In the genomic region with DNA sequence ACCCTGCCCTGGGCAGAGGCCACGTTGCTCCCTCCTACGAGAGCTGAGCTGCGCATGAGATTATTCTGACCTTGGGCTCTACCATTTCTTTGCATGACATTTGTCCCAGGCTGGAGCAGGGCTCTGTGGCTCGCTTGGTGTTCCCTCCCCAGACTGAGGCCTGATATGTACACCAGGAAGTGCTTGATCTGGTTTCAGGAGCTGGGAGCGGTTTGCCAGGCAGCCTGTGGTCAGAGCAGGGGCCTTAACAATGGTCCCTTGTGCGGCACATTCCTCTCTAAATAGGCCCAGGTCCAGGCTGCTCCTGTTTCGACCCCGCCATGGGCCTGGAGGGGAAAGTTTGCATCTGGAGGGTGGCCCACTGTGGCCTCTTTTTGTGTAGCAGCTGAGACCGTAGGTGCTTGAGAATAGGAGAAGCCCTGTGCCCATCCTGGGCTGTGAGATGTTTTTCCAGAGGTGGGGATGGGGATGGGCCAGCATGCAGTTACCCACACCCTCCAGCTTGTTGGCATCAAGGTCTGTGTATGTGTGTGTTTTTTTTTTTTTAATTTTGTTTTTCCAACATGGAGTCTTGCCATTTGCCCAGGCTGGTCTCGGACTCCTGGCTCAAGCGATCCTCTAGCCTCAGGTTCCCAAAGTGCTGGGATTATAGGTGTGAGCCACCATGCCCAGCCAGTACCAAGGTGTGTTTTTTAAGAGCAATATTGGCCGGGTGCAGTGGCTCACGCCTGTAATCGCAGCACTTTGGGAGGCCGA, we compare ENCODE assay signal across 9 cellular contexts.
DNase-seq lines count a peak whose midpoint lies in the region; ATAC-seq and TF ChIP-seq lines count a peak whose summit lies in the region.
"Had no signal": no experiment of that assay in that cellular context is flagged by ENCODE, and none has a peak within 500 bp of the region (broad histone marks: within the 10 kb centered on the region; RNA-seq: fewer than 3 reads in every experiment).

No MANE protein-coding gene starts in this region.

- no peaks in the 10 kb centered on the region for H3K9me3 ChIP-seq in smooth muscle cell (replicated peaks; ENCODE audit: low read depth)

- peak overlapping the region; percentile 2 for H3K9ac ChIP-seq in smooth muscle cell (ENCODE audit: low read depth)

- H3K27ac ChIP-seq in smooth muscle cell (ENCODE audit: low read depth), result peak overlapping the region; percentile 35
- peak overlapping the region in 1 of 2 donors; percentile 41 for H3K27ac ChIP-seq in coronary artery

- DNase-seq in HFFc6 (no peak), kidney tubule cell (ENCODE audit: low spot score) (peak; percentile 57), smooth muscle cell (lab: John Stamatoyannopoulos, UW; ENCODE audit: unreplicated experiment) (no peak), hypothalamus (lab: John Stamatoyannopoulos, UW) (no peak), coronary artery (ENCODE audit: low spot score) (no peak), GM19238 (ENCODE audit: insufficient read length, low spot score) (no peak)
- DNase-seq in activated T-helper 1 cell treated with anti-CD3 and anti-CD28 coated beads, Interleukin-12 subunit alpha, Interleukin-12 subunit beta, Interleukin-2, Interleukin-4 antibody, amounts not matched to agents 30 ng/mL and 10 ng/mL and 1 ng/mL, durations not matched to agents 14 hours and 24 hours and 36 hours (ENCODE audit: low spot score), result no peak
- DNase-seq: NCI-H2081 had no signal

- H3K79me2 ChIP-seq in smooth muscle cell (ENCODE audit: low read depth), result peaks cover 88% of the 10 kb centered on the region

- 47% methylated on average over 15 of the region's 15 CpGs for WGBS in smooth muscle cell (ENCODE audit: low lambda C conversion rate)

- H3K4me1 Mint-ChIP-seq in HFFc6 (ENCODE audit: low read depth), result peaks cover 68% of the 10 kb centered on the region
- peaks cover 81% of the 10 kb centered on the region for H3K4me1 Mint-ChIP-seq in activated T-helper 1 cell treated with anti-CD3 and anti-CD28 coated beads, Interleukin-12 subunit alpha, Interleukin-12 subunit beta, Interleukin-2, Interleukin-4 antibody, amounts not matched to agents 30 ng/mL and 10 ng/mL and 1 ng/mL, durations not matched to agents 14 hours and 24 hours and 36 hours (ENCODE audit: low read depth)

- no peaks in the 10 kb centered on the region for H3K9me3 Mint-ChIP-seq in HFFc6
- H3K9me3 Mint-ChIP-seq in activated T-helper 1 cell treated with anti-CD3 and anti-CD28 coated beads, Interleukin-12 subunit alpha, Interleukin-12 subunit beta, Interleukin-2, Interleukin-4 antibody, amounts not matched to agents 30 ng/mL and 10 ng/mL and 1 ng/mL, durations not matched to agents 14 hours and 24 hours and 36 hours, result no peaks in the 10 kb centered on the region

- H3K27ac Mint-ChIP-seq in HFFc6, result peak overlapping the region; percentile 76
- peak overlapping the region; percentile 40 for H3K27ac Mint-ChIP-seq in activated T-helper 1 cell treated with anti-CD3 and anti-CD28 coated beads, Interleukin-12 subunit alpha, Interleukin-12 subunit beta, Interleukin-2, Interleukin-4 antibody, amounts not matched to agents 30 ng/mL and 10 ng/mL and 1 ng/mL, durations not matched to agents 14 hours and 24 hours and 36 hours

- no peak overlapping the region for H3K4me3 Mint-ChIP-seq in HFFc6
- H3K4me3 Mint-ChIP-seq in activated T-helper 1 cell treated with anti-CD3 and anti-CD28 coated beads, Interleukin-12 subunit alpha, Interleukin-12 subunit beta, Interleukin-2, Interleukin-4 antibody, amounts not matched to agents 30 ng/mL and 10 ng/mL and 1 ng/mL, durations not matched to agents 14 hours and 24 hours and 36 hours, result no peak overlapping the region

- H3K27me3 Mint-ChIP-seq in HFFc6 (ENCODE audit: insufficient read depth), result peaks cover 10% of the 10 kb centered on the region; the same call in 1 of the 2 replicates
- H3K27me3 Mint-ChIP-seq in activated T-helper 1 cell treated with anti-CD3 and anti-CD28 coated beads, Interleukin-12 subunit alpha, Interleukin-12 subunit beta, Interleukin-2, Interleukin-4 antibody, amounts not matched to agents 30 ng/mL and 10 ng/mL and 1 ng/mL, durations not matched to agents 14 hours and 24 hours and 36 hours (ENCODE audit: insufficient read depth), result no peaks in the 10 kb centered on the region

- H4K20me1 ChIP-seq in smooth muscle cell (ENCODE audit: low read depth), result peaks cover 95% of the 10 kb centered on the region

- H3K36me3 Mint-ChIP-seq in HFFc6 (ENCODE audit: low read depth), result peaks cover 14% of the 10 kb centered on the region; the same call in 1 of the 2 replicates
- H3K36me3 Mint-ChIP-seq in activated T-helper 1 cell treated with anti-CD3 and anti-CD28 coated beads, Interleukin-12 subunit alpha, Interleukin-12 subunit beta, Interleukin-2, Interleukin-4 antibody, amounts not matched to agents 30 ng/mL and 10 ng/mL and 1 ng/mL, durations not matched to agents 14 hours and 24 hours and 36 hours (ENCODE audit: low read depth), result peaks cover 8% of the 10 kb centered on the region

- H3K4me2 ChIP-seq in smooth muscle cell, result peak overlapping the region; percentile 57

- H3K27me3 ChIP-seq in smooth muscle cell (ENCODE audit: low read depth), result no peaks in the 10 kb centered on the region

- H3K36me3 ChIP-seq in smooth muscle cell (ENCODE audit: low read depth), result no peaks in the 10 kb centered on the region

- H3K4me3 ChIP-seq in smooth muscle cell (no peak overlapping the region), coronary artery (no peak overlapping the region)

- TF ChIP-seq CTCF in HFFc6 (IDR thresholded peaks at IDR 0.05) (no peak), smooth muscle cell (IDR thresholded peaks at IDR 0.05; ENCODE audit: borderline replicate concordance, insufficient read depth, poor library complexity, severe bottlenecking) (no peak), coronary artery (IDR thresholded peaks at IDR 0.05) (no peak)

- peaks cover 14% of the 10 kb centered on the region for H3F3A ChIP-seq in smooth muscle cell (ENCODE audit: low read depth)

- intact Hi-C loops in activated T-helper 1 cell treated with anti-CD3 and anti-CD28 coated beads, Interleukin-12 subunit alpha, Interleukin-12 subunit beta, Interleukin-2, Interleukin-4 antibody, amounts not matched to agents 30 ng/mL and 10 ng/mL and 1 ng/mL, durations not matched to agents 14 hours and 24 hours and 36 hours (cut with micrococcal nuclease), result loop anchor here (5.0 kb wide), 1 partner anchor 252 kb away; a partner anchor contains a TSS

- H2AFZ ChIP-seq in smooth muscle cell (ENCODE audit: low read depth), result no peak overlapping the region

- H3K4me1 ChIP-seq in smooth muscle cell (ENCODE audit: low read depth), result peaks cover 47% of the 10 kb centered on the region

- no peak for ATAC-seq in HG03025 (IDR thresholded peaks at IDR 0.05; ENCODE audit: low FRiP score, unreplicated experiment)
